In the genomic region with DNA sequence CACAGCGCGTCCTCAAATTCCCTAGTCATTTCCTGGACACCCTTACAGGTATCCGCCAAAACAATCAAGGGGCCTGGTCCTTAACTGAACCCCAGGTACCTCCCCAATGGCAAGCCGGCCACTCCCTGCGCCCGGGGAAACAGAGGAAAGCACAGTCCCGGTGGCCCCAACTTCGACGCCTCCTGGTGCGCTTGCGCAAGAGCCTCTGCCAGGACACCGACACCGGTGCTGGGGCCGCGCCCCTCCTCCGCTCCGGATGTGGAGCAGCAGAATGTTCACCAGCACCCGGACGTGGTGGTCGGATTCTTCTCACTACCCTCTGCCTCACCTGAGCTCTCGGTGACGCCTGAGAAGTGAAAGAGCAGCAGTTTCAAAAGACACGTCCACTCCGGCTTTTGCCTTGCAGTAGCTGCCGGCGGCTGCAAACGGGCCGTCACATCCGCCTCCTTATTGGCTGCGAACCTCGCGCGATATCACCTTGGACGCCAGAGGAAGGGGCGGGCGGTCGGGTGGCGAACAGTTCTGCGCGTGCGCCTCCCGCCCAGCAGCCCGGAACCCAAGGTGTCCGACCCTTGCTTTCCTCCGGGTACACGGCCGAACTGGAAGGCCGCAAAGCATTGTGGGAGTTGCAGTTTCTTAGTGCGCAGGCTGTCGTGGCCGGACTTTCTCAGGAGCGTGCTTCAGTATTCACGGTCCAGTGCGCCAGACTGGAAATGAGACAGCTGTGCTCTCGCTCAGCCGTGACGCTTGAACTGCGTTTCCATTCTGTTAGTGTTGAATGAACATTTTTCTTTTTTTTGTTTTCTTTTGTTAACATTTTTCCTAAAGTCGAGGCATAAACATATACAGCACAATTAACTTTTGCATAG, we compare ENCODE assay signal across 1 cellular context.
TF ChIP-seq lines count a peak whose summit lies in the region.

A gene with protein sequence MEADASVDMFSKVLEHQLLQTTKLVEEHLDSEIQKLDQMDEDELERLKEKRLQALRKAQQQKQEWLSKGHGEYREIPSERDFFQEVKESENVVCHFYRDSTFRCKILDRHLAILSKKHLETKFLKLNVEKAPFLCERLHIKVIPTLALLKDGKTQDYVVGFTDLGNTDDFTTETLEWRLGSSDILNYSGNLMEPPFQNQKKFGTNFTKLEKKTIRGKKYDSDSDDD (minus strand): TSS at position 423 of the 869 bp plus-strand sequence. CDS start 3,123 bp downstream, outside the sequence.

TF ChIP-seq in HepG2, 621 proteins besides CTCF, POLR2A, EP300 and RAD21 (continued from another document and continues in another):
- TF ChIP-seq, protein P1, sequence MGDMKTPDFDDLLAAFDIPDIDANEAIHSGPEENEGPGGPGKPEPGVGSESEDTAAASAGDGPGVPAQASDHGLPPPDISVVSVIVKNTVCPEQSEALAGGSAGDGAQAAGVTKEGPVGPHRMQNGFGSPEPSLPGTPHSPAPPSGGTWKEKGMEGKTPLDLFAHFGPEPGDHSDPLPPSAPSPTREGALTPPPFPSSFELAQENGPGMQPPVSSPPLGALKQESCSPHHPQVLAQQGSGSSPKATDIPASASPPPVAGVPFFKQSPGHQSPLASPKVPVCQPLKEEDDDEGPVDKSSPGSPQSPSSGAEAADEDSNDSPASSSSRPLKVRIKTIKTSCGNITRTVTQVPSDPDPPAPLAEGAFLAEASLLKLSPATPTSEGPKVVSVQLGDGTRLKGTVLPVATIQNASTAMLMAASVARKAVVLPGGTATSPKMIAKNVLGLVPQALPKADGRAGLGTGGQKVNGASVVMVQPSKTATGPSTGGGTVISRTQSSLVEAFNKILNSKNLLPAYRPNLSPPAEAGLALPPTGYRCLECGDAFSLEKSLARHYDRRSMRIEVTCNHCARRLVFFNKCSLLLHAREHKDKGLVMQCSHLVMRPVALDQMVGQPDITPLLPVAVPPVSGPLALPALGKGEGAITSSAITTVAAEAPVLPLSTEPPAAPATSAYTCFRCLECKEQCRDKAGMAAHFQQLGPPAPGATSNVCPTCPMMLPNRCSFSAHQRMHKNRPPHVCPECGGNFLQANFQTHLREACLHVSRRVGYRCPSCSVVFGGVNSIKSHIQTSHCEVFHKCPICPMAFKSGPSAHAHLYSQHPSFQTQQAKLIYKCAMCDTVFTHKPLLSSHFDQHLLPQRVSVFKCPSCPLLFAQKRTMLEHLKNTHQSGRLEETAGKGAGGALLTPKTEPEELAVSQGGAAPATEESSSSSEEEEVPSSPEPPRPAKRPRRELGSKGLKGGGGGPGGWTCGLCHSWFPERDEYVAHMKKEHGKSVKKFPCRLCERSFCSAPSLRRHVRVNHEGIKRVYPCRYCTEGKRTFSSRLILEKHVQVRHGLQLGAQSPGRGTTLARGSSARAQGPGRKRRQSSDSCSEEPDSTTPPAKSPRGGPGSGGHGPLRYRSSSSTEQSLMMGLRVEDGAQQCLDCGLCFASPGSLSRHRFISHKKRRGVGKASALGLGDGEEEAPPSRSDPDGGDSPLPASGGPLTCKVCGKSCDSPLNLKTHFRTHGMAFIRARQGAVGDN (CRISPR knock-in tag; IDR thresholded peaks at IDR 0.05): peak; percentile 90
- TF ChIP-seq RXRB (CRISPR knock-in tag; IDR thresholded peaks at IDR 0.05; ENCODE audit: borderline replicate concordance) (peak; percentile 80; the same call in 1 of the 2 replicates), SETDB1 (CRISPR knock-in tag; IDR thresholded peaks at IDR 0.05; ENCODE audit: borderline replicate concordance) (no peak), ZNF260 (CRISPR knock-in tag; IDR thresholded peaks at IDR 0.05; ENCODE audit: borderline replicate concordance, low read depth) (no peak), MLLT10 (CRISPR knock-in tag; IDR thresholded peaks at IDR 0.05) (no peak), WIZ (CRISPR knock-in tag; IDR thresholded peaks at IDR 0.05) (peak; percentile 75; the same call in 1 of the 2 replicates), RXRA (CRISPR knock-in tag; IDR thresholded peaks at IDR 0.05) (peak; percentile 81), HNRNPL (IDR thresholded peaks at IDR 0.05; ENCODE audit: low read depth, low read length) (0 out of 2 replicates have a peak, but pooled peaks have one; percentile 43), ZNF883 (CRISPR knock-in tag; IDR thresholded peaks at IDR 0.05; ENCODE audit: not compliant biosample characterization) (peak; percentile 96), POLR2AphosphoS5 (IDR thresholded peaks at IDR 0.05; ENCODE audit: low read depth, low read length) (peak; percentile 99), SMC3 (IDR thresholded peaks at IDR 0.05; ENCODE audit: low read length) (no peak; the same call in 1 of the 2 replicates), KMT2A (CRISPR knock-in tag; IDR thresholded peaks at IDR 0.05) (peak; percentile 98), CENPX (CRISPR knock-in tag; IDR thresholded peaks at IDR 0.05) (no peak), ZNF746 (CRISPR knock-in tag; IDR thresholded peaks at IDR 0.05) (peak; percentile 74; the same call in 1 of the 2 replicates), ZNF709 (CRISPR knock-in tag; IDR thresholded peaks at IDR 0.05) (no peak; the same call in 1 of the 2 replicates), JUNB (CRISPR knock-in tag; IDR thresholded peaks at IDR 0.05; ENCODE audit: borderline replicate concordance) (no peak)
- TF ChIP-seq, protein P2, sequence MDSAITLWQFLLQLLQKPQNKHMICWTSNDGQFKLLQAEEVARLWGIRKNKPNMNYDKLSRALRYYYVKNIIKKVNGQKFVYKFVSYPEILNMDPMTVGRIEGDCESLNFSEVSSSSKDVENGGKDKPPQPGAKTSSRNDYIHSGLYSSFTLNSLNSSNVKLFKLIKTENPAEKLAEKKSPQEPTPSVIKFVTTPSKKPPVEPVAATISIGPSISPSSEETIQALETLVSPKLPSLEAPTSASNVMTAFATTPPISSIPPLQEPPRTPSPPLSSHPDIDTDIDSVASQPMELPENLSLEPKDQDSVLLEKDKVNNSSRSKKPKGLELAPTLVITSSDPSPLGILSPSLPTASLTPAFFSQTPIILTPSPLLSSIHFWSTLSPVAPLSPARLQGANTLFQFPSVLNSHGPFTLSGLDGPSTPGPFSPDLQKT (CRISPR knock-in tag; IDR thresholded peaks at IDR 0.05; ENCODE audit: borderline replicate concordance): no peak
- TF ChIP-seq, protein P3, sequence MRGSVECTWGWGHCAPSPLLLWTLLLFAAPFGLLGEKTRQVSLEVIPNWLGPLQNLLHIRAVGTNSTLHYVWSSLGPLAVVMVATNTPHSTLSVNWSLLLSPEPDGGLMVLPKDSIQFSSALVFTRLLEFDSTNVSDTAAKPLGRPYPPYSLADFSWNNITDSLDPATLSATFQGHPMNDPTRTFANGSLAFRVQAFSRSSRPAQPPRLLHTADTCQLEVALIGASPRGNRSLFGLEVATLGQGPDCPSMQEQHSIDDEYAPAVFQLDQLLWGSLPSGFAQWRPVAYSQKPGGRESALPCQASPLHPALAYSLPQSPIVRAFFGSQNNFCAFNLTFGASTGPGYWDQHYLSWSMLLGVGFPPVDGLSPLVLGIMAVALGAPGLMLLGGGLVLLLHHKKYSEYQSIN (CRISPR knock-in tag; IDR thresholded peaks at IDR 0.05; ENCODE audit: borderline replicate concordance): no peak
- TF ChIP-seq, protein P4, sequence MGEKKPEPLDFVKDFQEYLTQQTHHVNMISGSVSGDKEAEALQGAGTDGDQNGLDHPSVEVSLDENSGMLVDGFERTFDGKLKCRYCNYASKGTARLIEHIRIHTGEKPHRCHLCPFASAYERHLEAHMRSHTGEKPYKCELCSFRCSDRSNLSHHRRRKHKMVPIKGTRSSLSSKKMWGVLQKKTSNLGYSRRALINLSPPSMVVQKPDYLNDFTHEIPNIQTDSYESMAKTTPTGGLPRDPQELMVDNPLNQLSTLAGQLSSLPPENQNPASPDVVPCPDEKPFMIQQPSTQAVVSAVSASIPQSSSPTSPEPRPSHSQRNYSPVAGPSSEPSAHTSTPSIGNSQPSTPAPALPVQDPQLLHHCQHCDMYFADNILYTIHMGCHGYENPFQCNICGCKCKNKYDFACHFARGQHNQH (CRISPR knock-in tag; IDR thresholded peaks at IDR 0.05): peak; percentile 95
- TF ChIP-seq, protein P5, sequence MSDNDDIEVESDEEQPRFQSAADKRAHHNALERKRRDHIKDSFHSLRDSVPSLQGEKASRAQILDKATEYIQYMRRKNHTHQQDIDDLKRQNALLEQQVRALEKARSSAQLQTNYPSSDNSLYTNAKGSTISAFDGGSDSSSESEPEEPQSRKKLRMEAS (IDR thresholded peaks at IDR 0.05): peak; percentile 94
- TF ChIP-seq, protein P6, sequence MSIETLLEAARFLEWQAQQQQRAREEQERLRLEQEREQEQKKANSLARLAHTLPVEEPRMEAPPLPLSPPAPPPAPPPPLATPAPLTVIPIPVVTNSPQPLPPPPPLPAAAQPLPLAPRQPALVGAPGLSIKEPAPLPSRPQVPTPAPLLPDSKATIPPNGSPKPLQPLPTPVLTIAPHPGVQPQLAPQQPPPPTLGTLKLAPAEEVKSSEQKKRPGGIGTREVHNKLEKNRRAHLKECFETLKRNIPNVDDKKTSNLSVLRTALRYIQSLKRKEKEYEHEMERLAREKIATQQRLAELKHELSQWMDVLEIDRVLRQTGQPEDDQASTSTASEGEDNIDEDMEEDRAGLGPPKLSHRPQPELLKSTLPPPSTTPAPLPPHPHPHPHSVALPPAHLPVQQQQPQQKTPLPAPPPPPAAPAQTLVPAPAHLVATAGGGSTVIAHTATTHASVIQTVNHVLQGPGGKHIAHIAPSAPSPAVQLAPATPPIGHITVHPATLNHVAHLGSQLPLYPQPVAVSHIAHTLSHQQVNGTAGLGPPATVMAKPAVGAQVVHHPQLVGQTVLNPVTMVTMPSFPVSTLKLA (IDR thresholded peaks at IDR 0.05): peak; percentile 61
- TF ChIP-seq, protein P7, sequence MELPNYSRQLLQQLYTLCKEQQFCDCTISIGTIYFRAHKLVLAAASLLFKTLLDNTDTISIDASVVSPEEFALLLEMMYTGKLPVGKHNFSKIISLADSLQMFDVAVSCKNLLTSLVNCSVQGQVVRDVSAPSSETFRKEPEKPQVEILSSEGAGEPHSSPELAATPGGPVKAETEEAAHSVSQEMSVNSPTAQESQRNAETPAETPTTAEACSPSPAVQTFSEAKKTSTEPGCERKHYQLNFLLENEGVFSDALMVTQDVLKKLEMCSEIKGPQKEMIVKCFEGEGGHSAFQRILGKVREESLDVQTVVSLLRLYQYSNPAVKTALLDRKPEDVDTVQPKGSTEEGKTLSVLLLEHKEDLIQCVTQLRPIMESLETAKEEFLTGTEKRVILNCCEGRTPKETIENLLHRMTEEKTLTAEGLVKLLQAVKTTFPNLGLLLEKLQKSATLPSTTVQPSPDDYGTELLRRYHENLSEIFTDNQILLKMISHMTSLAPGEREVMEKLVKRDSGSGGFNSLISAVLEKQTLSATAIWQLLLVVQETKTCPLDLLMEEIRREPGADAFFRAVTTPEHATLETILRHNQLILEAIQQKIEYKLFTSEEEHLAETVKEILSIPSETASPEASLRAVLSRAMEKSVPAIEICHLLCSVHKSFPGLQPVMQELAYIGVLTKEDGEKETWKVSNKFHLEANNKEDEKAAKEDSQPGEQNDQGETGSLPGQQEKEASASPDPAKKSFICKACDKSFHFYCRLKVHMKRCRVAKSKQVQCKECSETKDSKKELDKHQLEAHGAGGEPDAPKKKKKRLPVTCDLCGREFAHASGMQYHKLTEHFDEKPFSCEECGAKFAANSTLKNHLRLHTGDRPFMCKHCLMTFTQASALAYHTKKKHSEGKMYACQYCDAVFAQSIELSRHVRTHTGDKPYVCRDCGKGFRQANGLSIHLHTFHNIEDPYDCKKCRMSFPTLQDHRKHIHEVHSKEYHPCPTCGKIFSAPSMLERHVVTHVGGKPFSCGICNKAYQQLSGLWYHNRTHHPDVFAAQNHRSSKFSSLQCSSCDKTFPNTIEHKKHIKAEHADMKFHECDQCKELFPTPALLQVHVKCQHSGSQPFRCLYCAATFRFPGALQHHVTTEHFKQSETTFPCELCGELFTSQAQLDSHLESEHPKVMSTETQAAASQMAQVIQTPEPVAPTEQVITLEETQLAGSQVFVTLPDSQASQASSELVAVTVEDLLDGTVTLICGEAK (IDR thresholded peaks at IDR 0.05): peak; percentile 80
- TF ChIP-seq, protein P7 (CRISPR knock-in tag; IDR thresholded peaks at IDR 0.05): peak; percentile 92
- TF ChIP-seq, protein P8, sequence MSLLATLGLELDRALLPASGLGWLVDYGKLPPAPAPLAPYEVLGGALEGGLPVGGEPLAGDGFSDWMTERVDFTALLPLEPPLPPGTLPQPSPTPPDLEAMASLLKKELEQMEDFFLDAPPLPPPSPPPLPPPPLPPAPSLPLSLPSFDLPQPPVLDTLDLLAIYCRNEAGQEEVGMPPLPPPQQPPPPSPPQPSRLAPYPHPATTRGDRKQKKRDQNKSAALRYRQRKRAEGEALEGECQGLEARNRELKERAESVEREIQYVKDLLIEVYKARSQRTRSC (CRISPR knock-in tag; IDR thresholded peaks at IDR 0.05; ENCODE audit: low read depth): no peak; the same call in 1 of the 2 replicates
